Comparison of ENCODE assay signal across 11 cellular contexts in genomic region chr14:22532345-22533056, GRCh38. TPM values are rescaled to one million over a fixed set of nuclear protein-coding genes. Genes with fewer than 3 reads are reported as not detected.
DNase-seq lines count a peak whose midpoint lies in the region; ATAC-seq and TF ChIP-seq lines count a peak whose summit lies in the region.
"Had no signal": no experiment of that assay in that cellular context is flagged by ENCODE, and none has a peak within 500 bp of the region (broad histone marks: within the 10 kb centered on the region; RNA-seq: fewer than 3 reads in every experiment).

No MANE protein-coding gene starts in this region.

- intact Hi-C loops in left ventricle myocardium inferior (cut with micrococcal nuclease) (no loop called here), cardiac septum (cut with DNase I) (no loop called here), aorta (cut with DNase I) (loop anchor here in 1 of 2 donors (5.0 kb wide), 1 partner anchor 220 kb away; no protein-coding TSS in a partner anchor), posterior cingulate gyrus (cut with DNase I) (no loop called here)

- H3K4me3 ChIP-seq in left ventricle myocardium inferior (no peak overlapping the region), SJSA1 (no peak overlapping the region), fibroblast of mammary gland (ENCODE audit: control insufficient read depth, low read depth, low read length) (no peak overlapping the region), aorta (ENCODE audit: low read length in 2 of 2) (no peak overlapping the region)

- no peaks in the 10 kb centered on the region for H3K36me3 ChIP-seq in left ventricle myocardium inferior
- H3K36me3 ChIP-seq in SJSA1: peaks cover 26% of the 10 kb centered on the region
- no peaks in the 10 kb centered on the region for H3K36me3 ChIP-seq in aorta (ENCODE audit: control insufficient read depth in 1 of 2, insufficient read depth in 2 of 2, low read length in 1 of 2)

- ATAC-seq in aorta (ENCODE audit: low FRiP score): no peak

- H3K4me1 ChIP-seq in left ventricle myocardium inferior: peaks cover 33% of the 10 kb centered on the region
- H3K4me1 ChIP-seq in SJSA1 (replicated peaks): peaks cover 53% of the 10 kb centered on the region
- peaks cover 0 to 6% of the 10 kb centered on the region in 2 donors for H3K4me1 ChIP-seq in aorta (ENCODE audit: control insufficient read depth in 1 of 2, insufficient read depth in 2 of 2, low read length in 2 of 2)

- WGBS in aorta, 2 donors: 29 to 32% methylated on average over 3 of the region's 3 CpGs

- no peaks in the 10 kb centered on the region for H3K27me3 ChIP-seq in left ventricle myocardium inferior (ENCODE audit: low read depth)
- H3K27me3 ChIP-seq in SJSA1 (replicated peaks): no peaks in the 10 kb centered on the region; the same call in 1 of the 2 replicates
- H3K27me3 ChIP-seq in aorta (ENCODE audit: control insufficient read depth in 1 of 2, insufficient read depth in 2 of 2, low read length in 1 of 2): no peaks in the 10 kb centered on the region

- H3K9me3 ChIP-seq in left ventricle myocardium inferior (replicated peaks): no peaks in the 10 kb centered on the region
- H3K9me3 ChIP-seq in SJSA1 (replicated peaks): no peaks in the 10 kb centered on the region
- no peaks in the 10 kb centered on the region for H3K9me3 ChIP-seq in aorta (ENCODE audit: control insufficient read depth, low read length)
- H3K9me3 ChIP-seq: Caco-2 had no signal

- H3K27ac ChIP-seq in left ventricle myocardium inferior (replicated peaks) (peak overlapping the region; percentile 3), SJSA1 (peak overlapping the region; percentile 83), aorta (ENCODE audit: low read depth in 1 of 2, low read length in 2 of 2) (peak overlapping the region; percentile 29 to 87)

- TF ChIP-seq CTCF in left ventricle myocardium inferior (IDR thresholded peaks at IDR 0.05; ENCODE audit: borderline replicate concordance): no peak
- no peak for TF ChIP-seq CTCF in fibroblast of mammary gland (conservative IDR thresholded peaks at IDR 0.05; ENCODE audit: control insufficient read depth, insufficient read depth, low read depth, low read length)

- DNase-seq in left ventricle myocardium inferior (no peak), cardiac septum (ENCODE audit: low spot score) (no peak), SJSA1 (ENCODE audit: low read depth in 1 of 2, low spot score in 2 of 2) (peak in 1 of 2 experiments; percentile 54), fibroblast of mammary gland (ENCODE audit: low read depth) (peak; percentile 33), aorta (no peak), posterior cingulate gyrus (no peak), SHP77 treated with DMSO at 0.1 percent for 48 hours (lab: John Stamatoyannopoulos, UW) (no peak), putamen (ENCODE audit: low spot score) (no peak)
- DNase-seq: Caco-2, NCI-H446 treated with DMSO at 0.1 percent for 48 hours, small intestine had no signal

RNA-seq across cellular contexts. Expression of gene DAD1, which starts 56.5 kb away (rescaled TPM):
- total RNA-seq in left ventricle myocardium inferior (118 TPM), cardiac septum (134 TPM), aorta (100 to 1,000 TPM; 143 to 149 TPM)
- total RNA-seq in SJSA1 (2014; rRNA removed; shearing (Covaris generic)): 282 and 328 TPM in 2 replicates
- polyA plus RNA-seq in aorta: 100 to 1,000 TPM; 240 to 309 TPM

Comparison
In these comparisons a context has a peak if more than half of its experiments do, and no peak if none do; other contexts are left out.
1. H3K27ac ChIP-seq: peak in every context shown above with its lines; median percentile 83 in SJSA1; 58 in aorta; 3 in left ventricle myocardium inferior.